Comparison of ENCODE assay signal across 1 cellular context in the genomic region with DNA sequence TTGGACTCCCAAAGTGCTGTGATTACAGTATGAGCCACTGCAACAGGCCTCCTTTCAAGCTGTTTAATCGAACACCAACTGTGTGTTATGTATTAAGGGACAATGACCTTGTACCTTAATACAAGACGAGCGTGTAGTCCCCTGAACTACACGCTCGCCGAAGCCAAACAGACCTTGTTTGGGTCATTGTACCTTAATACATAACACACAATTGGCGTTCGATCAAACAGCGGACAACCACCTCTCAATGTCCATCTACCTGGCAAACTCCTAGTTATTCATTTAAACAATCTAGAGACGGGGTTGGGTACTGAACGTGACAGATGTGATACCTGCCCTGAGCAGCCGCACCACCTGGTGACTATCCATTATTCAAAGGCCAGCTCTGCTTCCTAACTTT.
TF ChIP-seq lines count a peak whose summit lies in the region.

No MANE protein-coding gene starts in this region.

TF ChIP-seq in HepG2, 621 proteins besides CTCF, POLR2A, EP300 and RAD21:
- TF ChIP-seq, protein P1, sequence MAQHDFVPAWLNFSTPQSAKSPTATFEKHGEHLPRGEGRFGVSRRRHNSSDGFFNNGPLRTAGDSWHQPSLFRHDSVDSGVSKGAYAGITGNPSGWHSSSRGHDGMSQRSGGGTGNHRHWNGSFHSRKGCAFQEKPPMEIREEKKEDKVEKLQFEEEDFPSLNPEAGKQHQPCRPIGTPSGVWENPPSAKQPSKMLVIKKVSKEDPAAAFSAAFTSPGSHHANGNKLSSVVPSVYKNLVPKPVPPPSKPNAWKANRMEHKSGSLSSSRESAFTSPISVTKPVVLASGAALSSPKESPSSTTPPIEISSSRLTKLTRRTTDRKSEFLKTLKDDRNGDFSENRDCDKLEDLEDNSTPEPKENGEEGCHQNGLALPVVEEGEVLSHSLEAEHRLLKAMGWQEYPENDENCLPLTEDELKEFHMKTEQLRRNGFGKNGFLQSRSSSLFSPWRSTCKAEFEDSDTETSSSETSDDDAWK (CRISPR knock-in tag; IDR thresholded peaks at IDR 0.05), result no peak
- TF ChIP-seq PHF21A (CRISPR knock-in tag; IDR thresholded peaks at IDR 0.05), result 0 out of 2 replicates have a peak, but pooled peaks have one; percentile 16
- TF ChIP-seq RBM22 (optimal IDR thresholded peaks at IDR 0.05; ENCODE audit: low read length), result no peak
- peak; percentile 16; the same call in 1 of the 2 replicates for TF ChIP-seq SAP130 (CRISPR knock-in tag; IDR thresholded peaks at IDR 0.05; ENCODE audit: low read depth)
- TF ChIP-seq, protein P2, sequence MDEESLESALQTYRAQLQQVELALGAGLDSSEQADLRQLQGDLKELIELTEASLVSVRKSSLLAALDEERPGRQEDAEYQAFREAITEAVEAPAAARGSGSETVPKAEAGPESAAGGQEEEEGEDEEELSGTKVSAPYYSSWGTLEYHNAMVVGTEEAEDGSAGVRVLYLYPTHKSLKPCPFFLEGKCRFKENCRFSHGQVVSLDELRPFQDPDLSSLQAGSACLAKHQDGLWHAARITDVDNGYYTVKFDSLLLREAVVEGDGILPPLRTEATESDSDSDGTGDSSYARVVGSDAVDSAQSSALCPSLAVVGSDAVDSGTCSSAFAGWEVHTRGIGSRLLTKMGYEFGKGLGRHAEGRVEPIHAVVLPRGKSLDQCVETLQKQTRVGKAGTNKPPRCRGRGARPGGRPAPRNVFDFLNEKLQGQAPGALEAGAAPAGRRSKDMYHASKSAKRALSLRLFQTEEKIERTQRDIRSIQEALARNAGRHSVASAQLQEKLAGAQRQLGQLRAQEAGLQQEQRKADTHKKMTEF (CRISPR knock-in tag; IDR thresholded peaks at IDR 0.05), result no peak
- TF ChIP-seq, protein P3, sequence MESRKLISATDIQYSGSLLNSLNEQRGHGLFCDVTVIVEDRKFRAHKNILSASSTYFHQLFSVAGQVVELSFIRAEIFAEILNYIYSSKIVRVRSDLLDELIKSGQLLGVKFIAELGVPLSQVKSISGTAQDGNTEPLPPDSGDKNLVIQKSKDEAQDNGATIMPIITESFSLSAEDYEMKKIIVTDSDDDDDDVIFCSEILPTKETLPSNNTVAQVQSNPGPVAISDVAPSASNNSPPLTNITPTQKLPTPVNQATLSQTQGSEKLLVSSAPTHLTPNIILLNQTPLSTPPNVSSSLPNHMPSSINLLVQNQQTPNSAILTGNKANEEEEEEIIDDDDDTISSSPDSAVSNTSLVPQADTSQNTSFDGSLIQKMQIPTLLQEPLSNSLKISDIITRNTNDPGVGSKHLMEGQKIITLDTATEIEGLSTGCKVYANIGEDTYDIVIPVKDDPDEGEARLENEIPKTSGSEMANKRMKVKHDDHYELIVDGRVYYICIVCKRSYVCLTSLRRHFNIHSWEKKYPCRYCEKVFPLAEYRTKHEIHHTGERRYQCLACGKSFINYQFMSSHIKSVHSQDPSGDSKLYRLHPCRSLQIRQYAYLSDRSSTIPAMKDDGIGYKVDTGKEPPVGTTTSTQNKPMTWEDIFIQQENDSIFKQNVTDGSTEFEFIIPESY (CRISPR knock-in tag; IDR thresholded peaks at IDR 0.05), result no peak
- no peak for TF ChIP-seq ZNF383 (CRISPR knock-in tag; IDR thresholded peaks at IDR 0.05; ENCODE audit: borderline replicate concordance)
- TF ChIP-seq, protein P4, sequence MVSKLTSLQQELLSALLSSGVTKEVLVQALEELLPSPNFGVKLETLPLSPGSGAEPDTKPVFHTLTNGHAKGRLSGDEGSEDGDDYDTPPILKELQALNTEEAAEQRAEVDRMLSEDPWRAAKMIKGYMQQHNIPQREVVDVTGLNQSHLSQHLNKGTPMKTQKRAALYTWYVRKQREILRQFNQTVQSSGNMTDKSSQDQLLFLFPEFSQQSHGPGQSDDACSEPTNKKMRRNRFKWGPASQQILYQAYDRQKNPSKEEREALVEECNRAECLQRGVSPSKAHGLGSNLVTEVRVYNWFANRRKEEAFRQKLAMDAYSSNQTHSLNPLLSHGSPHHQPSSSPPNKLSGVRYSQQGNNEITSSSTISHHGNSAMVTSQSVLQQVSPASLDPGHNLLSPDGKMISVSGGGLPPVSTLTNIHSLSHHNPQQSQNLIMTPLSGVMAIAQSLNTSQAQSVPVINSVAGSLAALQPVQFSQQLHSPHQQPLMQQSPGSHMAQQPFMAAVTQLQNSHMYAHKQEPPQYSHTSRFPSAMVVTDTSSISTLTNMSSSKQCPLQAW (CRISPR knock-in tag; IDR thresholded peaks at IDR 0.05), result 0 out of 2 replicates have a peak, but pooled peaks have one; percentile 31
TF ChIP-seq in HepG2: peak in this region for 3.
